Comparison of ENCODE assay signal across 8 cellular contexts in genomic region chr10:117216611-117217195, GRCh38. TPM values are rescaled to one million over a fixed set of nuclear protein-coding genes. Genes with fewer than 3 reads are reported as not detected.
A peak's percentile ranks its signal among the peaks of the same experiment; 100 is the strongest.
DNase-seq lines count a peak whose midpoint lies in the region; ATAC-seq and TF ChIP-seq lines count a peak whose summit lies in the region.

No MANE protein-coding gene starts in this region.

- CTCF ChIA-PET in RWPE1 (lab: Yijun Ruan, JAX): interaction anchor here (0.5 to 5.0 kb wide), 63 partner anchors 8 to 1258 kb away, joined by 3 to 93 read pairs (median 4); partner anchors contain the start of gene KCNK18

- POLR2A ChIA-PET in RWPE1 (lab: Yijun Ruan, JAX; ENCODE audit: low non-redundant PET): interaction anchor here (1.1 kb wide), 1 partner anchor 10 kb away, joined by 3 read pairs; no protein-coding TSS in a partner anchor

- no peak overlapping the region for H3K27ac ChIP-seq in RWPE1

- TF ChIP-seq CTCF in RWPE1 (conservative IDR thresholded peaks at IDR 0.05; ENCODE audit: low read depth) (peak; percentile 98), omental fat pad (IDR thresholded peaks at IDR 0.05) (peak in 2 of 3 donors; percentile 88 to 97)

- ATAC-seq in GM19452 (IDR thresholded peaks at IDR 0.05; ENCODE audit: unreplicated experiment): peak; percentile 85
- ATAC-seq in omental fat pad (ENCODE audit: low FRiP score): peak; percentile 60

- DNase-seq in CMK (ENCODE audit: low read depth) (peak; percentile 59), HPDE6-E6E7 (ENCODE audit: extremely low spot score) (peak; percentile 66), RWPE1 (ENCODE audit: low spot score) (peak; percentile 89), germinal center (ENCODE audit: low spot score) (peak; percentile 85), omental fat pad (ENCODE audit: low spot score) (peak; percentile 41), superior temporal gyrus (ENCODE audit: extremely low spot score) (peak; percentile 76)
- peak; percentile 47 for DNase-seq in activated gamma-delta T cell treated with anti-CD3 and anti-CD28 coated beads, Interleukin-2, amount 50 U/mL, for 16 hours (ENCODE audit: low read depth)

RNA-seq across cellular contexts. Expression of gene KCNK18, which starts 19.4 kb away (rescaled TPM):
- not detected for total RNA-seq in omental fat pad

RNA-seq across cellular contexts. Expression of gene SLC18A2, which starts 24.2 kb away (rescaled TPM):
- total RNA-seq in omental fat pad: 1 to 10 TPM in 1 of 4 donors, under 1 TPM in 2, not detected in 1; 0.60 to 1.7 (median 0.93) TPM
